9 cellular contexts compared by ENCODE assay signal in the genomic region with DNA sequence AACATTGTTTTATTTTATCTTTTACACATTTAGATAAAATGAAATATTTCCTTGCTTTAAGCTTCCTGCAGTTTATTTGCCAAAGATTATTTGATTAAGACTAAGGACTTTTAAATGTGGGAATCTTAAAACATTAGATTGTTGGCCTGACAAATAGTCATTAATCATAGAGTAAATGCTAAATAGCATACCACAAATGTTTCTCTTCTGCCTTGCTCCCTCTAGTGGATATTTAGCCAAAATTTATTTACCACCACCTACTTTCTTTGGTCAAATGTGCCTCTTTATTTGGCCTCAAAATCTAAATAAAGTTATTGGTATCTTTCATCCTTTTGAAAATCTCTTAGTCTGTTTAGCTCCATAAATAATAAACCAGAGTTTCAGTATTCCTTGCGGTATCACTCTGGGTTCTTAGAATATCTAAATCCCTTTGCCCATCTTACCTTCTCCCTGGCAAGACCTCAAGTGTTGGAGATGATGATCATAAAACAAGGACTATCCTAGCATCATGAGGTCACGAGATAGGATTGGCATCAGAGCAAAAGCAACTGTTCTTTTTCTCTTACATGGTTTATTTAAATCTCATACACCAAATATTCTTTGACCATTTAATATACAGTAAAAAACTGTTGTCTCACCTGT.
DNase-seq lines count a peak whose midpoint lies in the region; ATAC-seq and TF ChIP-seq lines count a peak whose summit lies in the region.
"Had no signal": no experiment of that assay in that cellular context is flagged by ENCODE, and none has a peak within 500 bp of the region (broad histone marks: within the 10 kb centered on the region; RNA-seq: fewer than 3 reads in every experiment).

No MANE protein-coding gene starts in this region.

- TF ChIP-seq POLR2A in vagina (IDR thresholded peaks at IDR 0.05), result no peak

- intact Hi-C loops in vagina (cut with DNase I) (no loop called here), posterior cingulate gyrus (cut with DNase I) (loop anchor here (2.0 kb wide), 1 partner anchor 106 kb away; no protein-coding TSS in a partner anchor)

- H3K9ac ChIP-seq in adipocyte (ENCODE audit: low read length), result no peak overlapping the region

- no peaks in the 10 kb centered on the region for H3K4me1 ChIP-seq in adipocyte (ENCODE audit: control insufficient read depth, insufficient read depth, low read length)
- no peaks in the 10 kb centered on the region for H3K4me1 ChIP-seq in vagina

- ATAC-seq in GM18511 (IDR thresholded peaks at IDR 0.05; ENCODE audit: unreplicated experiment) (peak; percentile 71), HG02840 (IDR thresholded peaks at IDR 0.05; ENCODE audit: low FRiP score, unreplicated experiment) (no peak)

- TF ChIP-seq CTCF in AG09309 (IDR thresholded peaks at IDR 0.05; ENCODE audit: control insufficient read depth, insufficient read depth, low read depth, low read length, missing control alignments) (peak; percentile 61), vagina (IDR thresholded peaks at IDR 0.05) (peak; percentile 5 to 58 (median 48))

- no peaks in the 10 kb centered on the region for H3K27me3 ChIP-seq in adipocyte (replicated peaks; ENCODE audit: control insufficient read depth, insufficient read depth, low read length)
- no peaks in the 10 kb centered on the region for H3K27me3 ChIP-seq in vagina

- no peak overlapping the region for H3K27ac ChIP-seq in vagina
- H3K27ac ChIP-seq: epithelial cell of prostate had no signal

- no peak for DNase-seq in AG09309 (ENCODE audit: low read depth)
- DNase-seq in NCI-H1092 (lab: John Stamatoyannopoulos, UW), result peak; percentile 24
- DNase-seq in adipocyte (ENCODE audit: low read depth), result peak; percentile 78
- peak; percentile 37 for DNase-seq in iPS-NIHi7 (ENCODE audit: extremely low spot score)
- DNase-seq in vagina (ENCODE audit: extremely low spot score in 2 of 2), result no peak
- no peak for DNase-seq in posterior cingulate gyrus

- H3K9me3 ChIP-seq in adipocyte (ENCODE audit: control insufficient read depth, low read length) (no peaks in the 10 kb centered on the region), vagina (no peaks in the 10 kb centered on the region)

- H3K4me3 ChIP-seq in AG09309 (ENCODE audit: control insufficient read depth, low read depth, low read length) (no peak overlapping the region), adipocyte (ENCODE audit: low read length) (no peak overlapping the region), vagina (no peak overlapping the region)

- peaks cover under 1% of the 10 kb centered on the region for H3K36me3 ChIP-seq in adipocyte (ENCODE audit: control insufficient read depth, insufficient read depth, low read length, severe bottlenecking)
- peaks cover 0 to 9% of the 10 kb centered on the region in 2 donors for H3K36me3 ChIP-seq in vagina

Comparison
In these comparisons a context has a peak if more than half of its experiments do, and no peak if none do; other contexts are left out.
1. DNase-seq: peak in NCI-H1092 (single experiment), adipocyte (single experiment) and iPS-NIHi7 (single experiment); none in AG09309 (single experiment), vagina (0 of 2) and posterior cingulate gyrus (0 of 10).